16 cellular contexts compared by ENCODE assay signal in genomic region chr2:53843595-53843994, GRCh38. TPM values are rescaled to one million over a fixed set of nuclear protein-coding genes. Genes with fewer than 3 reads are reported as not detected.
DNase-seq lines count a peak whose midpoint lies in the region; ATAC-seq and TF ChIP-seq lines count a peak whose summit lies in the region.
"Had no signal": no experiment of that assay in that cellular context is flagged by ENCODE, and none has a peak within 500 bp of the region (broad histone marks: within the 10 kb centered on the region; RNA-seq: fewer than 3 reads in every experiment).

No MANE protein-coding gene starts in this region.

- intact Hi-C loops in A673 (cut with micrococcal nuclease; ENCODE audit: unreplicated experiment): no loop called here

- H3K4me1 ChIP-seq in A673 (ENCODE audit: insufficient read depth, low read length, poor library complexity, severe bottlenecking): no peaks in the 10 kb centered on the region
- H3K4me1 ChIP-seq in DND-41 (ENCODE audit: insufficient read depth, low read length): no peaks in the 10 kb centered on the region
- no peaks in the 10 kb centered on the region for H3K4me1 ChIP-seq in effector memory CD4-positive, alpha-beta T cell (ENCODE audit: control insufficient read depth, insufficient read depth, low read length, poor library complexity, severe bottlenecking)
- H3K4me1 ChIP-seq: Caco-2, HAP-1 had no signal

- TF ChIP-seq CTCF in A673 (conservative IDR thresholded peaks at IDR 0.05; ENCODE audit: low read depth, low read length) (no peak), DND-41 (IDR thresholded peaks at IDR 0.05; ENCODE audit: borderline replicate concordance, extremely low read depth, low read length, poor library complexity, severe bottlenecking) (no peak), nephron progenitor cell (IDR thresholded peaks at IDR 0.05) (no peak)

- H3K9ac ChIP-seq in DND-41 (ENCODE audit: low read depth, low read length) (no peak overlapping the region), SK-N-MC (ENCODE audit: insufficient read length) (no peak overlapping the region)
- H3K9ac ChIP-seq: KMS-11 had no signal

- BruUV-seq in A673 (replicated peaks; lab: Mats Ljungman, UMichigan): no TSS peak

- H3K27me3 ChIP-seq in A673 (replicated peaks; ENCODE audit: insufficient read depth, low read depth, low read length, poor library complexity) (no peaks in the 10 kb centered on the region), DND-41 (ENCODE audit: insufficient read depth, low read length, poor library complexity) (no peaks in the 10 kb centered on the region)
- H3K27me3 ChIP-seq in effector memory CD4-positive, alpha-beta T cell (replicated peaks; ENCODE audit: control insufficient read depth, insufficient read depth, low read length, poor library complexity, severe bottlenecking): no peaks in the 10 kb centered on the region

- H3K4me1 Mint-ChIP-seq in nephron progenitor cell: no peaks in the 10 kb centered on the region

- no peak overlapping the region for H3K4me3 Mint-ChIP-seq in nephron progenitor cell
- H3K4me3 Mint-ChIP-seq: B cell; CD14-positive monocyte; CD8-positive, alpha-beta memory T cell; IgD-negative memory B cell had no signal

- no peaks in the 10 kb centered on the region for H3K36me3 ChIP-seq in A673 (ENCODE audit: insufficient read depth, low read length, poor library complexity, severe bottlenecking)
- H3K36me3 ChIP-seq in DND-41 (ENCODE audit: insufficient read depth, low read length): no peaks in the 10 kb centered on the region
- H3K36me3 ChIP-seq in SK-N-MC (ENCODE audit: insufficient read depth, low read length): no peaks in the 10 kb centered on the region
- no peaks in the 10 kb centered on the region for H3K36me3 ChIP-seq in effector memory CD4-positive, alpha-beta T cell (ENCODE audit: control insufficient read depth, insufficient read depth, low read length)
- H3K36me3 ChIP-seq: HAP-1 had no signal

- peak; percentile 23; the same call in 1 of the 3 replicates for ATAC-seq in DND-41 (ENCODE audit: insufficient read depth, low read depth)
- ATAC-seq in GM21528 (IDR thresholded peaks at IDR 0.05; ENCODE audit: low FRiP score, unreplicated experiment): no peak

- H3K9me3 ChIP-seq in A673 (ENCODE audit: low read depth, low read length, poor library complexity, severe bottlenecking) (no peaks in the 10 kb centered on the region), DND-41 (ENCODE audit: insufficient read depth, low read length, severe bottlenecking) (no peaks in the 10 kb centered on the region), SK-N-MC (ENCODE audit: low read depth, low read length) (no peaks in the 10 kb centered on the region)
- H3K9me3 ChIP-seq in effector memory CD4-positive, alpha-beta T cell (ENCODE audit: control insufficient read depth, low read length): no peaks in the 10 kb centered on the region
- H3K9me3 ChIP-seq: HAP-1 had no signal

- DNase-seq in A673 (ENCODE audit: low spot score) (peak; percentile 52), DND-41 (no peak), SK-N-MC (ENCODE audit: low read depth, low spot score) (peak; percentile 30), nephron progenitor cell (no peak), amniotic stem cell (lab: John Stamatoyannopoulos, UW) (no peak), HK-2 (ENCODE audit: unreplicated experiment) (no peak)
- DNase-seq in effector memory CD4-positive, alpha-beta T cell: no peak
- DNase-seq: Caco-2; CD8-positive, alpha-beta memory T cell; GOT3 had no signal

- no peaks in the 10 kb centered on the region for H4K20me1 ChIP-seq in DND-41 (ENCODE audit: insufficient read depth, low read length)

- no peak overlapping the region for H3K4me3 ChIP-seq in A673 (ENCODE audit: low read depth, low read length, poor library complexity, severe bottlenecking)
- H3K4me3 ChIP-seq in DND-41 (ENCODE audit: low read depth in 1 of 2, low read length in 2 of 2): no peak overlapping the region
- no peak overlapping the region for H3K4me3 ChIP-seq in SK-N-MC
- no peak overlapping the region for H3K4me3 ChIP-seq in effector memory CD4-positive, alpha-beta T cell (ENCODE audit: insufficient read depth, low read depth, low read length, poor library complexity, severe bottlenecking)
- H3K4me3 ChIP-seq: HAP-1 had no signal

- CTCF ChIA-PET in A673 (lab: Charles Lee): no interaction called here

- POLR2A ChIA-PET in A673 (lab: Charles Lee; ENCODE audit: low non-redundant PET): no interaction called here

- H3K9me3 Mint-ChIP-seq in nephron progenitor cell: peaks cover 13% of the 10 kb centered on the region
- H3K9me3 Mint-ChIP-seq: CD8-positive, alpha-beta memory T cell had no signal

- no peak overlapping the region for H3K4me2 ChIP-seq in DND-41 (ENCODE audit: insufficient read depth, low read length)
- H3K4me2 ChIP-seq: KMS-11 had no signal

- H3K27ac ChIP-seq in A673 (ENCODE audit: low read depth, low read length, poor library complexity, severe bottlenecking) (no peak overlapping the region), DND-41 (ENCODE audit: low read length) (no peak overlapping the region), SK-N-MC (peak overlapping the region; percentile 49; the same call in 1 of the 2 replicates)
- no peak overlapping the region for H3K27ac ChIP-seq in effector memory CD4-positive, alpha-beta T cell (ENCODE audit: insufficient read depth, low read length, poor library complexity, severe bottlenecking)
- H3K27ac ChIP-seq: KMS-11 had no signal

- H3K27ac Mint-ChIP-seq in nephron progenitor cell: peak overlapping the region; percentile 64
- H3K27ac Mint-ChIP-seq: B cell had no signal

- H3K36me3 Mint-ChIP-seq in nephron progenitor cell (ENCODE audit: low read depth): peaks cover 16% of the 10 kb centered on the region
- H3K36me3 Mint-ChIP-seq: CD14-positive monocyte had no signal

- H2AFZ ChIP-seq in DND-41 (ENCODE audit: low read depth, low read length): no peak overlapping the region

- H3K79me2 ChIP-seq in DND-41 (ENCODE audit: insufficient read depth, low read length): no peaks in the 10 kb centered on the region

- H3K27me3 Mint-ChIP-seq in nephron progenitor cell (ENCODE audit: low read depth, poor library complexity): no peaks in the 10 kb centered on the region
- H3K27me3 Mint-ChIP-seq: B cell; CD8-positive, alpha-beta memory T cell; IgD-negative memory B cell had no signal

RNA-seq across cellular contexts. Expression of gene GPR75, which starts 16.2 kb away (rescaled TPM):
- 4.8 and 5.3 TPM in 2 replicates for total RNA-seq in A673 (2021)

RNA-seq across cellular contexts. Expression of gene ERLEC1, which starts 56.8 kb away (rescaled TPM):
- total RNA-seq in A673 (2021): 25.7 and 27.7 TPM in 2 replicates

RNA-seq across cellular contexts. Expression of gene ASB3, which starts 56.8 kb away (rescaled TPM):
- 18.7 and 20.3 TPM in 2 replicates for total RNA-seq in A673 (2021)

Comparison
In these comparisons a context has a peak if more than half of its experiments do, and no peak if none do; other contexts are left out.
1. DNase-seq: peak in A673 (single experiment) and SK-N-MC (single experiment); none in DND-41 (single experiment), nephron progenitor cell (single experiment), effector memory CD4-positive, alpha-beta T cell (0 of 3), amniotic stem cell (single experiment) and HK-2 (single experiment).